ENCODE assay signal across 26 cellular contexts in genomic region chr10:1166828-1167275, GRCh38.
"Had no signal": no experiment of that assay in that cellular context is flagged by ENCODE, and none has a peak within 500 bp of the region (broad histone marks: within the 10 kb centered on the region; RNA-seq: fewer than 3 reads in every experiment).

No MANE protein-coding gene starts in this region.

- H3K36me3 ChIP-seq: breast epithelium, colonic mucosa, gastrocnemius medialis, neutrophil, ovary, prostate gland, uterus had no signal

- H3K4me1 ChIP-seq: breast epithelium, colonic mucosa, gastrocnemius medialis, prostate gland, testis, uterus had no signal

- H3K4me3 ChIP-seq: breast epithelium, colonic mucosa, gastrocnemius medialis, hepatocyte, lung, ovary, prostate gland, testis, uterus had no signal

- H3K27ac ChIP-seq: breast epithelium, colonic mucosa, gastrocnemius medialis, hepatocyte, neutrophil, ovary, prostate gland, testis, uterus had no signal

- H3K9me3 ChIP-seq: breast epithelium, colonic mucosa, gastrocnemius medialis, neutrophil, ovary, prostate gland, SK-N-SH, testis, uterus had no signal

- DNase-seq: activated CD4-positive, alpha-beta memory T cell treated with anti-CD3 and anti-CD28 coated beads, Interleukin-2, amount 10 ng/mL, durations not matched to agents 7 days and 5 days; activated CD4-positive, alpha-beta T cell treated with anti-CD3 and anti-CD28 coated beads for 1 hour; activated CD4-positive, alpha-beta T cell treated with anti-CD3 and anti-CD28 coated beads, Interleukin-2, amount 10 ng/mL, durations not matched to agents 7 days and 5 days; activated CD8-positive, alpha-beta memory T cell treated with anti-CD3 and anti-CD28 coated beads, Interleukin-2, amount 50 U/mL, for 48 hours; activated T-cell treated with anti-CD3 and anti-CD28 coated beads, Interleukin-2, amount 50 U/mL, for 24 hours; colonic mucosa; effector memory CD4-positive, alpha-beta T cell; erythroblast; gastrocnemius medialis; retina; SK-N-SH; stimulated activated CD4-positive, alpha-beta T cell treated with anti-CD3 and anti-CD28 coated beads, Interleukin-2, amount 100 ng/mL, for 48 hours; stimulated activated naive CD4-positive, alpha-beta T cell treated with Interleukin-2 at 50 U/mL for 16 hours; SW 1271; T-helper 17 cell; T1000; testis; trophoblast cell; uterus had no signal

- ATAC-seq: activated naive CD4-positive, alpha-beta T cell treated with anti-CD3 and anti-CD28 coated beads, Interleukin-2, amount 50 U/mL, for 72 hours; gastrocnemius medialis; T-helper 17 cell had no signal

- H3K27me3 ChIP-seq: colonic mucosa, hepatocyte, neutrophil, ovary, testis, uterus had no signal
